Comparison of ENCODE assay signal across 20 cellular contexts in the genomic region with DNA sequence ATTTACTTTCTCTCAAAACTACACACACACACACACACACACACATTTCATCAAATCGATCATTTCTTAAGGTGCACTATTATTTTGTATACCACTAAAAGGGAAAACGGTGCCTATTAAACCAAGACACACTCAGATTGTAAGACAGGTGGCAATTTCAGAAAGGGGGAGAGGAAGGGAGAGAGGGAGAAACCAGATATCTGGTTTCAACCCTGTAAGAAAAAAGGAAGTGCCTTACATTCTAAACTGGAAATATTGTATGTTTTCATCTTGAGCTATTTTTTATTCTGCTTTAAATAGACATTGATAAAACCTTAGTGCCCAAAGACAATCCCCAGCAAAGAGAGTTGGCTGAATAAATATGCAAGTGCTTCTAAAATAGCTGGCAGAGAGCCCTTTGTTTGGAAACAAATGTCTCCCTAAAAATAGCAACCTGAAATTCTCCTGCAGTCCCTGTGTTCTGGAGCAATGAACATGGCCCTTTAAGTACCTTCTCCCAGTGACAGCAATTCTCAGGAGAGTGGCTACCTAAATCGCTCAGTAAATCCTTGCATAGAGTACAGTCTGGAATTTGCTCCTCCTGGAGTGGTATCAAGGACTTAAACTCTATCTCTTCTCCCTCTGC.
DNase-seq lines count a peak whose midpoint lies in the region; ATAC-seq, FAIRE-seq and TF ChIP-seq lines count a peak whose summit lies in the region.
"Had no signal": no experiment of that assay in that cellular context is flagged by ENCODE, and none has a peak within 500 bp of the region (broad histone marks: within the 10 kb centered on the region; RNA-seq: fewer than 3 reads in every experiment).

No MANE protein-coding gene starts in this region.

- H3K27me3 ChIP-seq in neuronal stem cell (ENCODE audit: control insufficient read depth in 3 of 3, insufficient read depth in 3 of 3, low read depth in 1 of 3, low read length in 3 of 3) = no peaks in the 10 kb centered on the region
- H3K27me3 ChIP-seq in small intestine (ENCODE audit: control insufficient read depth in 2 of 2, insufficient read depth in 2 of 2, low read length in 2 of 2) = no peaks in the 10 kb centered on the region
- H3K27me3 ChIP-seq: adrenal gland had no signal

- H3K4me1 ChIP-seq in neuronal stem cell (ENCODE audit: control insufficient read depth in 2 of 2, insufficient read depth in 1 of 2, low read depth in 1 of 2, low read length in 2 of 2) = peaks cover 0 to 9% of the 10 kb centered on the region in 2 donors
- no peaks in the 10 kb centered on the region for H3K4me1 ChIP-seq in small intestine (ENCODE audit: control insufficient read depth in 2 of 2, insufficient read depth in 1 of 2, low read depth in 1 of 2, low read length in 1 of 2)

- H3K14ac ChIP-seq in neuronal stem cell (ENCODE audit: low read length) = no peak overlapping the region

- no peaks in the 10 kb centered on the region for H3K79me1 ChIP-seq in neuronal stem cell (ENCODE audit: low read depth, low read length)

- H3K4ac ChIP-seq in neuronal stem cell (ENCODE audit: low read length) = no peak overlapping the region

- H3K36me3 ChIP-seq in neuronal stem cell (replicated peaks in 1 of 2; ENCODE audit: control insufficient read depth in 2 of 2, insufficient read depth in 2 of 2, low read length in 2 of 2) (no peaks in the 10 kb centered on the region), small intestine (ENCODE audit: control insufficient read depth in 2 of 2, insufficient read depth in 2 of 2, low read length in 2 of 2) (no peaks in the 10 kb centered on the region)
- H3K36me3 ChIP-seq: adrenal gland had no signal

- H4K91ac ChIP-seq in neuronal stem cell (ENCODE audit: low read depth, low read length, poor library complexity) = no peak overlapping the region

- H3K27ac ChIP-seq in neuronal stem cell (replicated peaks; ENCODE audit: low read length) = no peak overlapping the region
- H3K27ac ChIP-seq in small intestine (ENCODE audit: low read depth in 1 of 2, low read length in 1 of 2) = no peak overlapping the region
- H3K27ac ChIP-seq: adrenal gland, VCaP had no signal

- H4K8ac ChIP-seq in neuronal stem cell (ENCODE audit: low read depth, low read length) = no peak overlapping the region

- H3K18ac ChIP-seq in neuronal stem cell (ENCODE audit: low read length) = no peak overlapping the region

- no peak overlapping the region for H3K23ac ChIP-seq in neuronal stem cell (ENCODE audit: low read depth, low read length, poor library complexity)

- WGBS in neuronal stem cell (ENCODE audit: extremely low coverage in 2 of 2, insufficient read length in 2 of 2, insufficient replicate concordance in 1 of 2), 2 donors = no CpG with 5 or more reads among the region's 3 CpGs
- WGBS in small intestine, 3 donors = 68 to 79% (median 76%) methylated on average over 3 of the region's 3 CpGs

- TF ChIP-seq CTCF in fibroblast of villous mesenchyme (IDR thresholded peaks at IDR 0.05; ENCODE audit: insufficient read depth, low read depth, low read length) = no peak

- FAIRE-seq in small intestine (lab: Jason Lieb, UNC) = no peak
- FAIRE-seq: D721Med, frontal cortex, H54 had no signal

- H2BK15ac ChIP-seq in neuronal stem cell (ENCODE audit: low read length) = no peak overlapping the region

- no peak overlapping the region for H2BK5ac ChIP-seq in neuronal stem cell (ENCODE audit: low read length)

- no peak overlapping the region for H3K4me3 ChIP-seq in fibroblast of villous mesenchyme (ENCODE audit: low read depth, low read length)
- H3K4me3 ChIP-seq in neuronal stem cell (ENCODE audit: low read length in 2 of 2) = no peak overlapping the region
- no peak overlapping the region for H3K4me3 ChIP-seq in small intestine (ENCODE audit: low read depth in 1 of 2, low read length in 2 of 2)
- H3K4me3 ChIP-seq: adrenal gland had no signal

- H2AK5ac ChIP-seq in neuronal stem cell (ENCODE audit: low read depth, low read length) = no peak overlapping the region

- no peak overlapping the region for H2BK12ac ChIP-seq in neuronal stem cell (ENCODE audit: low read length)

- H2AFZ ChIP-seq in neuronal stem cell (ENCODE audit: low read length) = peak overlapping the region; percentile 18

- DNase-seq in DMS79 treated with DMSO at 0.1 percent for 48 hours (lab: John Stamatoyannopoulos, UW) (peak; percentile 6), NCI-H69 (lab: John Stamatoyannopoulos, UW) (peak; percentile 45), fibroblast of villous mesenchyme (ENCODE audit: low read depth) (peak; percentile 24), neuronal stem cell (ENCODE audit: low spot score) (no peak), small intestine (no peak), GDM1 (lab: John Stamatoyannopoulos, UW) (no peak)
- no peak for DNase-seq in stimulated activated naive CD8-positive, alpha-beta T cell treated with anti-CD3 and anti-CD28 coated beads, Interleukin-15, Interleukin-2, amounts not matched to agents 100 U/mL and 50 U/mL, for 24 hours
- DNase-seq: activated CD8-positive, alpha-beta T cell treated with anti-CD3 and anti-CD28 coated beads, Interleukin-2, amount 10 ng/mL, durations not matched to agents 7 days and 5 days; adrenal gland; AML-193; cerebellar nuclear complex; NCI-H1930; NCI-H526; stimulated activated CD4-positive, alpha-beta T cell treated with anti-CD3 and anti-CD28 coated beads, Interleukin-1b, Interleukin-23, amount 100 ng/mL, for 48 hours had no signal

- no peak overlapping the region for H3K4me2 ChIP-seq in neuronal stem cell (ENCODE audit: insufficient read depth, low read length, poor library complexity, severe bottlenecking)

- no peak for ATAC-seq in HG03442 (IDR thresholded peaks at IDR 0.05; ENCODE audit: unreplicated experiment)
- ATAC-seq in stimulated activated naive CD8-positive, alpha-beta T cell treated with anti-CD3 and anti-CD28 coated beads, Interleukin-15, Interleukin-2, amounts not matched to agents 100 U/mL and 50 U/mL, for 24 hours = no peak
- ATAC-seq: activated CD8-positive, alpha-beta T cell treated with anti-CD3 and anti-CD28 coated beads, Interleukin-2, amount 10 ng/mL, durations not matched to agents 7 days and 5 days; natural killer cell treated with Interleukin-12 subunit alpha and Interleukin-12 subunit beta and Interleukin-15 and Interleukin-18, amount 100 ng/mL, for 72 hours had no signal

- no peak overlapping the region for H2BK120ac ChIP-seq in neuronal stem cell (ENCODE audit: low read depth, low read length)

- H3K9me3 ChIP-seq in neuronal stem cell (replicated peaks in 1 of 2; ENCODE audit: control insufficient read depth in 2 of 2, insufficient read depth in 1 of 2, low read depth in 1 of 2, low read length in 2 of 2) = no peaks in the 10 kb centered on the region
- no peaks in the 10 kb centered on the region for H3K9me3 ChIP-seq in small intestine (ENCODE audit: control insufficient read depth, low read depth)
- H3K9me3 ChIP-seq: adrenal gland had no signal

- no peak overlapping the region for H3K9ac ChIP-seq in neuronal stem cell (ENCODE audit: low read depth, low read length, poor library complexity)

Comparison
In these comparisons a context has a peak if more than half of its experiments do, and no peak if none do; other contexts are left out.
1. DNase-seq: peak in DMS79 treated with DMSO at 0.1 percent for 48 hours (single experiment), NCI-H69 (single experiment) and fibroblast of villous mesenchyme (single experiment); none in neuronal stem cell (single experiment), small intestine (single experiment), stimulated activated naive CD8-positive, alpha-beta T cell treated with anti-CD3 and anti-CD28 coated beads, Interleukin-15, Interleukin-2, amounts not matched to agents 100 U/mL and 50 U/mL, for 24 hours (single experiment) and GDM1 (single experiment).